9 cellular contexts compared by ENCODE assay signal in genomic region chr7:148772297-148773089, GRCh38.
A peak's percentile ranks its signal among the peaks of the same experiment; 100 is the strongest.
DNase-seq lines count a peak whose midpoint lies in the region; ATAC-seq lines count a peak whose summit lies in the region.
"Had no signal": no experiment of that assay in that cellular context is flagged by ENCODE, and none has a peak within 500 bp of the region (broad histone marks: within the 10 kb centered on the region; RNA-seq: fewer than 3 reads in every experiment).

No MANE protein-coding gene starts in this region.

- peaks cover 24 to 36% of the 10 kb centered on the region in 2 donors for H3K4me1 Mint-ChIP-seq in effector memory CD8-positive, alpha-beta T cell (ENCODE audit: low read depth in 2 of 2)

- H3K27me3 Mint-ChIP-seq in effector memory CD8-positive, alpha-beta T cell, result no peaks in the 10 kb centered on the region

- H3K27ac Mint-ChIP-seq in effector memory CD8-positive, alpha-beta T cell, result peak overlapping the region; percentile 85 to 88

- peak; percentile 83 for DNase-seq in GM03348 (ENCODE audit: low spot score)
- DNase-seq in RPMI7951 (ENCODE audit: low read depth), result peak; percentile 92
- no peak for DNase-seq in effector memory CD8-positive, alpha-beta T cell
- DNase-seq in stimulated activated CD4-positive, alpha-beta T cell treated with anti-CD3 and anti-CD28 coated beads, Interleukin-12 subunit alpha, Interleukin-12 subunit beta, amount 100 ng/mL, for 24 hours (ENCODE audit: low read depth in 2 of 2), result peak; percentile 4 to 14
- no peak for DNase-seq in NCI-H1694 (lab: John Stamatoyannopoulos, UW)

- ATAC-seq in effector memory CD8-positive, alpha-beta T cell (replicated peaks), result no peak
- ATAC-seq in HG02973 (IDR thresholded peaks at IDR 0.05; ENCODE audit: unreplicated experiment) (no peak), GM21528 (IDR thresholded peaks at IDR 0.05; ENCODE audit: low FRiP score, unreplicated experiment) (no peak), HG02763 (IDR thresholded peaks at IDR 0.05; ENCODE audit: unreplicated experiment) (no peak)

- H3K9me3 Mint-ChIP-seq in effector memory CD8-positive, alpha-beta T cell, result no peaks in the 10 kb centered on the region
- H3K9me3 Mint-ChIP-seq: nephron had no signal

- peaks cover 51% of the 10 kb centered on the region for H3K36me3 Mint-ChIP-seq in effector memory CD8-positive, alpha-beta T cell (ENCODE audit: insufficient read depth)

- peak overlapping the region; percentile 54 to 70 for H3K4me3 Mint-ChIP-seq in effector memory CD8-positive, alpha-beta T cell
- H3K4me3 Mint-ChIP-seq: nephron had no signal

Comparison
In these comparisons a context has a peak if more than half of its experiments do, and no peak if none do; other contexts are left out.
1. DNase-seq: peak in GM03348 (single experiment), RPMI7951 (single experiment) and stimulated activated CD4-positive, alpha-beta T cell treated with anti-CD3 and anti-CD28 coated beads, Interleukin-12 subunit alpha, Interleukin-12 subunit beta, amount 100 ng/mL, for 24 hours (2 of 2); none in effector memory CD8-positive, alpha-beta T cell (0 of 3) and NCI-H1694 (single experiment).